ENCODE assay signal across 8 cellular contexts in the genomic region with DNA sequence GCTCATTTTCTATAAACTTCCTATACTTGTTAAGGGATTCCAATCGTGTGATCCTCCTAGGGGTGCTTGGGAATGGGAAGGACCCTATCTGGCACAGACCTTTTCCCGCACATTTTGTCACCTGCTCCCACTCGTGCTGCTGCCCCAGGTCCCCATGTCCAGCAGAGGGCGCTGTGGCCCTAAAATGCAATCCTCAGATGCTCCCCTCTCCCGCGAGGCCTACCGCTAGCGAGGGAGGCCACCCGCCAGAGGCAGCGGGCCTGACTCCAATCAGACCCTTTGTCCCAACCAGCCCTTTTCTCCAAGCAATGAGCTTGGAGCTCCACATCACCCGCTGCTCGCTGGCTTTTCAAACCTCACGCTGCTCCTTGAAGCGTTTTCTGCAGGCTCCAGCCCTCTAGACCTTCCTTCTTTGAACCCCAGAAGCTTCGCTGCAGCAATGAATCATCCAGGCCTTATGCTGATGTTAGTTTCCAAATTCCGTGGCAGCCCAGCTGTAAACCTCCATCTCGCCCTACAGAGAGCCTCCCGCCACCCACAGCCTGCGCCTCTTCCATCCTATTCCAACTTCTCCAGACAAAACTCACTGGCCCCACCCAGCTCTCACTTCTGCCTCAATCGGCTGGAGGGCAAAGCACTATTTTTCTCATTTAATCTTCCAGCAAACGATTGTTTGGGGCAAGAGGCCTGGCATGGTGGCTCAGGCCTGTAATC. TPM values are rescaled to one million over a fixed set of nuclear protein-coding genes. Genes with fewer than 3 reads are reported as not detected.
DNase-seq lines count a peak whose midpoint lies in the region; ATAC-seq and TF ChIP-seq lines count a peak whose summit lies in the region.

No MANE protein-coding gene starts in this region.

- DNase-seq in CD4-positive, alpha-beta T cell: peak; percentile 70 to 89 (median 82)
- DNase-seq in NCI-H69 (lab: John Stamatoyannopoulos, UW): peak; percentile 91
- DNase-seq in activated CD4-positive, alpha-beta T cell treated with anti-CD3 and anti-CD28 coated beads, Interleukin-2, amount 50 U/mL, for 24 hours (ENCODE audit: low read depth in 1 of 2, low spot score in 1 of 2): peak; percentile 78 to 79
- peak; percentile 89 for DNase-seq in lower lobe of right lung
- DNase-seq in stimulated activated CD4-positive, alpha-beta T cell treated with anti-CD3 and anti-CD28 coated beads, TNF-alpha, amount 100 ng/mL, for 1 hour (ENCODE audit: low read depth in 3 of 3, low spot score in 1 of 3): peak; percentile 63 to 85 (median 64)

- H3K36me3 ChIP-seq in lower lobe of right lung: no peaks in the 10 kb centered on the region

- POLR2A ChIA-PET in CD4-positive, alpha-beta T cell (lab: Charles Lee): no interaction called here

- peaks cover 26% of the 10 kb centered on the region for H3K27me3 Mint-ChIP-seq in CD4-positive, alpha-beta T cell
- no peaks in the 10 kb centered on the region for H3K27me3 Mint-ChIP-seq in dendritic cell treated with granulocyte-macrophage colony-stimulating factor and Interleukin-4, amounts not matched to agents 40 ng/mL and 50 ng/mL, for 4 days

- H3K4me3 ChIP-seq in lower lobe of right lung: no peak overlapping the region

- H3K4me3 Mint-ChIP-seq in CD4-positive, alpha-beta T cell: no peak overlapping the region
- peak overlapping the region; percentile 55 for H3K4me3 Mint-ChIP-seq in dendritic cell treated with granulocyte-macrophage colony-stimulating factor and Interleukin-4, amounts not matched to agents 40 ng/mL and 50 ng/mL, for 4 days

- intact Hi-C loops in CD4-positive, alpha-beta T cell (cut with DNase I, micrococcal nuclease): loop anchor here (1.0 to 10.0 kb wide), 5 partner anchors 103 to 332 kb away; no protein-coding TSS in a partner anchor
- intact Hi-C loops in dendritic cell treated with granulocyte-macrophage colony-stimulating factor and Interleukin-4, amounts not matched to agents 40 ng/mL and 50 ng/mL, for 4 days (cut with micrococcal nuclease): loop anchor here (1.0 to 5.0 kb wide), 3 partner anchors 15 to 103 kb away; no protein-coding TSS in a partner anchor
- intact Hi-C loops in lower lobe of right lung (cut with DNase I): loop anchor here (5.0 kb wide), 1 partner anchor 104 kb away; no protein-coding TSS in a partner anchor

- CTCF ChIA-PET in CD4-positive, alpha-beta T cell (lab: Charles Lee): interaction anchor here (0.6 to 1.3 kb wide), 2 partner anchors 49 to 363 kb away, joined by 3 read pairs; no protein-coding TSS in a partner anchor

- peaks cover 12% of the 10 kb centered on the region for H3K4me1 ChIP-seq in lower lobe of right lung

- no peaks in the 10 kb centered on the region for H3K36me3 Mint-ChIP-seq in CD4-positive, alpha-beta T cell (ENCODE audit: low read depth)
- H3K36me3 Mint-ChIP-seq in dendritic cell treated with granulocyte-macrophage colony-stimulating factor and Interleukin-4, amounts not matched to agents 40 ng/mL and 50 ng/mL, for 4 days (ENCODE audit: low read depth): peaks cover 7% of the 10 kb centered on the region

- no peaks in the 10 kb centered on the region for H3K9me3 ChIP-seq in CD4-positive, alpha-beta T cell (ENCODE audit: control insufficient read depth, low read length)
- H3K9me3 ChIP-seq in lower lobe of right lung: no peaks in the 10 kb centered on the region

- no peaks in the 10 kb centered on the region for H3K27me3 ChIP-seq in CD4-positive, alpha-beta T cell (ENCODE audit: control insufficient read depth, insufficient read depth, low read length)
- no peaks in the 10 kb centered on the region for H3K27me3 ChIP-seq in lower lobe of right lung (ENCODE audit: low read depth)

- H3K4me1 Mint-ChIP-seq in CD4-positive, alpha-beta T cell (ENCODE audit: low read depth): no peaks in the 10 kb centered on the region
- H3K4me1 Mint-ChIP-seq in dendritic cell treated with granulocyte-macrophage colony-stimulating factor and Interleukin-4, amounts not matched to agents 40 ng/mL and 50 ng/mL, for 4 days (ENCODE audit: low read depth): peaks cover 74% of the 10 kb centered on the region

- H3K27ac ChIP-seq in CD4-positive, alpha-beta T cell (ENCODE audit: low read depth, low read length): no peak overlapping the region
- peak overlapping the region; percentile 9 for H3K27ac ChIP-seq in lower lobe of right lung

- peak; percentile 96 for ATAC-seq in CD4-positive, alpha-beta T cell (ENCODE audit: poor library complexity)
- ATAC-seq in HG03565 (IDR thresholded peaks at IDR 0.05; ENCODE audit: unreplicated experiment) (peak; percentile 37), lower lobe of right lung (peak; percentile 94 to 96), GM19023 (IDR thresholded peaks at IDR 0.05; ENCODE audit: unreplicated experiment) (no peak)

- H3K9me3 Mint-ChIP-seq in CD4-positive, alpha-beta T cell: no peaks in the 10 kb centered on the region
- no peaks in the 10 kb centered on the region for H3K9me3 Mint-ChIP-seq in dendritic cell treated with granulocyte-macrophage colony-stimulating factor and Interleukin-4, amounts not matched to agents 40 ng/mL and 50 ng/mL, for 4 days

- TF ChIP-seq CTCF in CD4-positive, alpha-beta T cell (IDR thresholded peaks at IDR 0.05): peak; percentile 86
- TF ChIP-seq CTCF in lower lobe of right lung (IDR thresholded peaks at IDR 0.05): peak; percentile 96

- H3K27ac Mint-ChIP-seq in CD4-positive, alpha-beta T cell: no peak overlapping the region
- peak overlapping the region; percentile 90 for H3K27ac Mint-ChIP-seq in dendritic cell treated with granulocyte-macrophage colony-stimulating factor and Interleukin-4, amounts not matched to agents 40 ng/mL and 50 ng/mL, for 4 days

RNA-seq across cellular contexts. Expression of gene FZD2, which starts 23.6 kb away (rescaled TPM):
- total RNA-seq in CD4-positive, alpha-beta T cell: not detected
- 7.4 TPM for total RNA-seq in lower lobe of right lung

RNA-seq across cellular contexts. Expression of gene GPATCH8, which starts 30.5 kb away (rescaled TPM):
- 10 to 100 TPM; 76.0 to 76.9 TPM for total RNA-seq in CD4-positive, alpha-beta T cell
- 48.3 TPM for total RNA-seq in lower lobe of right lung
